In genomic region chr5:154937718-154938466, GRCh38 we compare ENCODE assay signal across 1 cellular context.
TF ChIP-seq lines count a peak whose summit lies in the region.

GEMIN5 (minus strand) TSS chr5:154938211; CDS start chr5:154938133, 78 bp downstream.

TF ChIP-seq in GM12878, 131 proteins besides CTCF, POLR2A, EP300 and RAD21 (continued from another document and continues in another):
- TF ChIP-seq E4F1 (IDR thresholded peaks at IDR 0.05; ENCODE audit: borderline replicate concordance, partially characterized antibody) = no peak
- TF ChIP-seq CBX3 (IDR thresholded peaks at IDR 0.05; ENCODE audit: borderline replicate concordance, low read depth) = no peak
- TF ChIP-seq RFX5 (IDR thresholded peaks at IDR 0.05; ENCODE audit: low read depth, low read length) = no peak
- TF ChIP-seq KLF5 (IDR thresholded peaks at IDR 0.05; ENCODE audit: partially characterized antibody) = peak; percentile 11
- TF ChIP-seq ZNF384 (IDR thresholded peaks at IDR 0.05; ENCODE audit: borderline replicate concordance, low read depth, low read length) = no peak
- TF ChIP-seq TCF3 (IDR thresholded peaks at IDR 0.05; ENCODE audit: borderline replicate concordance, insufficient read depth, low read depth, low read length) = peak; percentile 37; the same call in 1 of the 2 replicates
- peak; percentile 80 for TF ChIP-seq POLR2AphosphoS5 (IDR thresholded peaks at IDR 0.05; ENCODE audit: low read length)
- peak; percentile 60 for TF ChIP-seq CREM (IDR thresholded peaks at IDR 0.05; ENCODE audit: low read depth)
- TF ChIP-seq NR2C2 (IDR thresholded peaks at IDR 0.05; ENCODE audit: borderline replicate concordance, control insufficient read depth, insufficient read length, low read depth) = no peak
- TF ChIP-seq RUNX3 (IDR thresholded peaks at IDR 0.05; ENCODE audit: low read length) = peak; percentile 34; the same call in 1 of the 2 replicates
- peak; percentile 83 for TF ChIP-seq SP1 (IDR thresholded peaks at IDR 0.05; ENCODE audit: low read depth, low read length)
- no peak for TF ChIP-seq ZBTB11 (CRISPR knock-in tag; IDR thresholded peaks at IDR 0.05)
- no peak for TF ChIP-seq ASH2L (IDR thresholded peaks at IDR 0.05; ENCODE audit: borderline replicate concordance, low read depth)
- TF ChIP-seq HDGF (IDR thresholded peaks at IDR 0.05) = peak; percentile 64; the same call in 1 of the 2 replicates
- TF ChIP-seq IRF3 (IDR thresholded peaks at IDR 0.05) = no peak
- TF ChIP-seq BMI1 (IDR thresholded peaks at IDR 0.05; ENCODE audit: borderline replicate concordance) = no peak
- TF ChIP-seq SIX5 (IDR thresholded peaks at IDR 0.05; ENCODE audit: low read depth, low read length, severe bottlenecking) = peak; percentile 29
- no peak for TF ChIP-seq BCL3 (IDR thresholded peaks at IDR 0.05; ENCODE audit: borderline replicate concordance, insufficient read depth, low read depth, low read length, poor library complexity, severe bottlenecking)
- TF ChIP-seq MTA3 (IDR thresholded peaks at IDR 0.05; ENCODE audit: borderline replicate concordance, low read length) = no peak
- TF ChIP-seq NR2C1 (IDR thresholded peaks at IDR 0.05) = no peak
- no peak for TF ChIP-seq SREBF1 (IDR thresholded peaks at IDR 0.05; ENCODE audit: low read length)
- TF ChIP-seq SRF (IDR thresholded peaks at IDR 0.05; ENCODE audit: low read depth in 2 of 2, low read length in 2 of 2) = no peak
- TF ChIP-seq BACH1 (IDR thresholded peaks at IDR 0.05; ENCODE audit: borderline replicate concordance) = peak; percentile 57; the same call in 1 of the 2 replicates
- TF ChIP-seq ELK1 (IDR thresholded peaks at IDR 0.05; ENCODE audit: low read depth, low read length) = peak; percentile 38; the same call in 1 of the 2 replicates
- TF ChIP-seq MEF2A (IDR thresholded peaks at IDR 0.05; ENCODE audit: insufficient read depth, low read depth, low read length) = no peak
- TF ChIP-seq ATF2 (IDR thresholded peaks at IDR 0.05; ENCODE audit: low read length) = no peak
- no peak for TF ChIP-seq REST (IDR thresholded peaks at IDR 0.05; ENCODE audit: low read depth, low read length)
- TF ChIP-seq TAF1 (IDR thresholded peaks at IDR 0.05; ENCODE audit: borderline replicate concordance, low read depth, low read length) = peak; percentile 70; the same call in 1 of the 2 replicates
- TF ChIP-seq ETV6 (conservative IDR thresholded peaks at IDR 0.05 in 1 of 2, IDR thresholded peaks at IDR 0.05 in 1 of 2; ENCODE audit: borderline replicate concordance in 1 of 2, low read depth in 1 of 2) = no peak
- no peak for TF ChIP-seq BRCA1 (IDR thresholded peaks at IDR 0.05; ENCODE audit: low read depth, low read length)
- TF ChIP-seq PAX8 (IDR thresholded peaks at IDR 0.05) = no peak
- peak; percentile 38 for TF ChIP-seq RELA (IDR thresholded peaks at IDR 0.05; ENCODE audit: borderline replicate concordance, partially characterized antibody)
- peak; percentile 64; the same call in 1 of the 2 replicates for TF ChIP-seq SIN3A (IDR thresholded peaks at IDR 0.05; ENCODE audit: low read depth, low read length)
- TF ChIP-seq TCF7 (IDR thresholded peaks at IDR 0.05; ENCODE audit: borderline replicate concordance) = no peak
- no peak for TF ChIP-seq GABPA (IDR thresholded peaks at IDR 0.05; ENCODE audit: low read depth)
- peak; percentile 68; the same call in 1 of the 2 replicates for TF ChIP-seq DPF2 (IDR thresholded peaks at IDR 0.05)
- TF ChIP-seq CHD2 (IDR thresholded peaks at IDR 0.05; ENCODE audit: borderline replicate concordance, low read depth, low read length) = 0 out of 2 replicates have a peak, but pooled peaks have one; percentile 51
- TF ChIP-seq HSF1 (IDR thresholded peaks at IDR 0.05; ENCODE audit: low read depth, low read length) = no peak
- TF ChIP-seq NFXL1 (IDR thresholded peaks at IDR 0.05; ENCODE audit: borderline replicate concordance) = no peak
- no peak for TF ChIP-seq SPI1 (IDR thresholded peaks at IDR 0.05; ENCODE audit: borderline replicate concordance, insufficient read depth, low read depth, low read length)
- TF ChIP-seq HCFC1 (IDR thresholded peaks at IDR 0.05; ENCODE audit: low read length) = peak; percentile 59; the same call in 1 of the 2 replicates
- no peak for TF ChIP-seq JUND (IDR thresholded peaks at IDR 0.05; ENCODE audit: low read depth, low read length)
- TF ChIP-seq ATF7 (IDR thresholded peaks at IDR 0.05; ENCODE audit: low read depth) = no peak
- TF ChIP-seq STAT3 (IDR thresholded peaks at IDR 0.05; ENCODE audit: low read depth, low read length) = no peak
- TF ChIP-seq KDM1A (IDR thresholded peaks at IDR 0.05; ENCODE audit: borderline replicate concordance) = no peak
- TF ChIP-seq GATAD2B (conservative IDR thresholded peaks at IDR 0.05; ENCODE audit: low read depth) = peak; percentile 51; the same call in 1 of the 2 replicates
